Comparison of ENCODE assay signal across 30 cellular contexts in genomic region chr16:69194488-69194887, GRCh38.
"Had no signal": no experiment of that assay in that cellular context is flagged by ENCODE, and none has a peak within 500 bp of the region (broad histone marks: within the 10 kb centered on the region; RNA-seq: fewer than 3 reads in every experiment).

No MANE protein-coding gene starts in this region.

- DNase-seq: activated CD4-positive, alpha-beta memory T cell treated with anti-CD3 and anti-CD28 coated beads, Interleukin-2, amount 10 ng/mL, durations not matched to agents 7 days and 5 days; activated CD4-positive, alpha-beta T cell treated with anti-CD3 and anti-CD28 coated beads for 48 hours; activated gamma-delta T cell treated with Interleukin-2 at 50 U/mL for 16 hours; activated naive CD4-positive, alpha-beta T cell treated with anti-CD3 and anti-CD28 coated beads, Interleukin-2, amount 50 U/mL, for 16 hours; activated T-cell treated with anti-CD3 and anti-CD28 coated beads, Interleukin-2, amount 50 U/mL, for 4 hours; amniotic stem cell; brain microvascular endothelial cell; central memory CD4-positive, alpha-beta T cell; effector CD8-positive, alpha-beta T cell; esophagus squamous epithelium; glutamatergic neuron; islet precursor cell; mammary epithelial cell; retina; small intestine; stimulated activated CD4-positive, alpha-beta T cell treated with anti-CD3 and anti-CD28 coated beads, Interleukin-15, amount 100 ng/mL, for 24 hours; stimulated activated CD4-positive, alpha-beta T cell treated with anti-CD3 and anti-CD28 coated beads, Interleukin-2, amount 100 ng/mL, for 24 hours; stimulated activated naive B cell treated with anti-CD40 and anti-IgM and Interleukin-4, amounts not matched to agents 10 μg/mL and 1 μg/mL and 100 μg/mL, for 72 hours; stomach; T-helper 17 cell; T1000; tibial artery; upper lobe of right lung had no signal

- H3K27me3 Mint-ChIP-seq: activated CD4-positive, alpha-beta memory T cell treated with anti-CD3 and anti-CD28 coated beads, Interleukin-2, amount 10 ng/mL, durations not matched to agents 7 days and 5 days; activated T-helper 17 cell treated with anti-CD3 and anti-CD28 coated beads, Interleukin-2, amount 50 U/mL, for 72 hours; progenitor cell of endocrine pancreas; stimulated activated naive B cell treated with anti-CD40 and anti-IgM and Interleukin-4, amounts not matched to agents 10 μg/mL and 1 μg/mL and 100 μg/mL, for 72 hours; T-helper 17 cell had no signal

- H3K27ac ChIP-seq: brain microvascular endothelial cell, epithelial cell of prostate, hepatocyte, upper lobe of right lung had no signal

- H3K9me3 ChIP-seq: esophagus squamous epithelium, stomach, tibial artery, upper lobe of right lung had no signal

- H3K4me3 Mint-ChIP-seq: activated CD4-positive, alpha-beta memory T cell treated with anti-CD3 and anti-CD28 coated beads, Interleukin-2, amount 10 ng/mL, durations not matched to agents 7 days and 5 days; activated T-cell treated with anti-CD3 and anti-CD28 coated beads, Interleukin-2, amount 50 U/mL, for 4 hours; activated T-helper 17 cell treated with anti-CD3 and anti-CD28 coated beads, Interleukin-2, amount 50 U/mL, for 72 hours; nephron; stimulated activated naive B cell treated with anti-CD40 and anti-IgM and Interleukin-4, amounts not matched to agents 10 μg/mL and 1 μg/mL and 100 μg/mL, for 72 hours; T-helper 17 cell had no signal

- H3K9me3 Mint-ChIP-seq: activated CD4-positive, alpha-beta memory T cell treated with anti-CD3 and anti-CD28 coated beads, Interleukin-2, amount 10 ng/mL, durations not matched to agents 7 days and 5 days; activated T-cell treated with anti-CD3 and anti-CD28 coated beads, Interleukin-2, amount 50 U/mL, for 4 hours; activated T-helper 17 cell treated with anti-CD3 and anti-CD28 coated beads, Interleukin-2, amount 50 U/mL, for 72 hours; nephron; stimulated activated naive B cell treated with anti-CD40 and anti-IgM and Interleukin-4, amounts not matched to agents 10 μg/mL and 1 μg/mL and 100 μg/mL, for 72 hours had no signal

- H3K36me3 ChIP-seq: brain microvascular endothelial cell, esophagus squamous epithelium, stomach, tibial artery, upper lobe of right lung had no signal

- H3K27me3 ChIP-seq: brain microvascular endothelial cell, esophagus squamous epithelium, hepatocyte, stomach, tibial artery, upper lobe of right lung had no signal

- H3K4me3 ChIP-seq: esophagus squamous epithelium, hepatocyte, stomach, tibial artery, upper lobe of right lung had no signal

- H3K4me2 ChIP-seq: hepatocyte had no signal

- ATAC-seq: activated CD4-positive, CD25-positive, alpha-beta regulatory T cell treated with anti-CD3 and anti-CD28 coated beads, Interleukin-2, amount 50 U/mL, for 24 hours; activated T-cell treated with anti-CD3 and anti-CD28 coated beads, Interleukin-2, amount 50 U/mL, for 4 hours; activated T-helper 17 cell treated with anti-CD3 and anti-CD28 coated beads, Interleukin-2, amount 50 U/mL, for 72 hours; sciatic nerve; stimulated activated naive B cell treated with anti-CD40 and anti-IgM and Interleukin-4, amounts not matched to agents 10 μg/mL and 1 μg/mL and 100 μg/mL, for 72 hours; T-helper 17 cell; upper lobe of right lung had no signal

- H3K27ac Mint-ChIP-seq: activated CD4-positive, alpha-beta memory T cell treated with anti-CD3 and anti-CD28 coated beads, Interleukin-2, amount 10 ng/mL, durations not matched to agents 7 days and 5 days; activated T-helper 17 cell treated with anti-CD3 and anti-CD28 coated beads, Interleukin-2, amount 50 U/mL, for 72 hours; progenitor cell of endocrine pancreas; stimulated activated naive B cell treated with anti-CD40 and anti-IgM and Interleukin-4, amounts not matched to agents 10 μg/mL and 1 μg/mL and 100 μg/mL, for 72 hours; T-helper 17 cell had no signal

- H2AFZ ChIP-seq: hepatocyte had no signal
